Comparison of ENCODE assay signal across 13 cellular contexts in the genomic region with DNA sequence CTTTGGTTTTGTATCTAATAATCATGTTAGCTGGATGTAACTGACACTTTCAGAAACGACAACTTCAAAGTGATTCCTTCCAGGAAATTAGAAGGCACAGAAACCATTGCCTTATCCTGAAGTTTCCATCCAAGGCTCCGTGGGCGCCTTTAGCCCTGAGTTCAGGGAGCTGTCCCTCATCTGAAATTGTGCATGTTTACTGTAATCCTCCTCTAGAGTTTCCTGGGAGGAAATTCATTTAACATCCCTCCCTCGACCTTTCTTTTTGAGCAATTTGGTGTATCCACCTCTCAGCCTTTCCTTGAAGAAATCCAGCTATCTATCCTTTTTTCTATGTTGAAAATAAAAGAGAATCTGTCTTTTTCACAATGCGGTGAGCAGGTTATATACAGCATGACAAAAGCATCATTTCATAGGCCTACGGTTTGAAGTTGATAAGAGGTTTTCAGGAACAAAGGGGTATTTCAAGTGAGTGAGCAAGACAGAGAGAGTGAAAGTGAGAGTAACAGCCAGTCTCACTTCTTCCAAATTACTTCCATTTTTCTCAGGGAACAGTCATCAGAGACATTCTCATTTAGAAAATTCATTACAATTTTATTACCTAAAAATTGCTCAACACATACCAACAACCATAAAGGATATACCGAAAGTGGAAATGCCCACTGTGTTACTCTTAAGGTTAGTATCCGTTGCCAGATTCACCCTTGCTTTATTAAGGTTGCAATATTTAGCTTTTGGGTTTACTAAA.
A peak's percentile ranks its signal among the peaks of the same experiment; 100 is the strongest.
DNase-seq lines count a peak whose midpoint lies in the region; ATAC-seq, FAIRE-seq and TF ChIP-seq lines count a peak whose summit lies in the region.
"Had no signal": no experiment of that assay in that cellular context is flagged by ENCODE, and none has a peak within 500 bp of the region (broad histone marks: within the 10 kb centered on the region; RNA-seq: fewer than 3 reads in every experiment).

No MANE protein-coding gene starts in this region.

- no peaks in the 10 kb centered on the region for H3K9me3 ChIP-seq in heart right ventricle
- H3K9me3 ChIP-seq: tibial nerve had no signal

- H3K4me3 ChIP-seq in heart right ventricle: no peak overlapping the region
- H3K4me3 ChIP-seq: tibial nerve had no signal

- no peak overlapping the region for H3K4me3 Mint-ChIP-seq in activated T-cell treated with anti-CD3 and anti-CD28 coated beads, Interleukin-2, amount 50 U/mL, for 4 hours
- no peak overlapping the region for H3K4me3 Mint-ChIP-seq in stimulated activated naive B cell treated with anti-CD40 and anti-IgM and Interleukin-4, amounts not matched to agents 10 μg/mL and 1 μg/mL and 100 μg/mL, for 72 hours

- no peaks in the 10 kb centered on the region for H3K27me3 ChIP-seq in heart right ventricle
- H3K27me3 ChIP-seq: tibial nerve had no signal

- peaks cover 0 to 31% (median 13%) of the 10 kb centered on the region in 9 donors for H3K4me1 ChIP-seq in heart right ventricle

- no peaks in the 10 kb centered on the region for H3K9me3 Mint-ChIP-seq in activated T-cell treated with anti-CD3 and anti-CD28 coated beads, Interleukin-2, amount 50 U/mL, for 4 hours
- no peaks in the 10 kb centered on the region for H3K9me3 Mint-ChIP-seq in stimulated activated naive B cell treated with anti-CD40 and anti-IgM and Interleukin-4, amounts not matched to agents 10 μg/mL and 1 μg/mL and 100 μg/mL, for 72 hours

- no peak for FAIRE-seq in RCC 7860 (lab: Jason Lieb, UNC)
- FAIRE-seq: A204.1 had no signal

- ATAC-seq in activated T-cell treated with anti-CD3 and anti-CD28 coated beads, Interleukin-2, amount 50 U/mL, for 4 hours: peak; percentile 43 to 80
- ATAC-seq in HG02759 (IDR thresholded peaks at IDR 0.05; ENCODE audit: unreplicated experiment) (peak; percentile 71), HG03571 (IDR thresholded peaks at IDR 0.05; ENCODE audit: unreplicated experiment) (peak; percentile 61), heart right ventricle (no peak)
- ATAC-seq in stimulated activated naive B cell treated with anti-CD40 and anti-IgM and Interleukin-4, amounts not matched to agents 10 μg/mL and 1 μg/mL and 100 μg/mL, for 72 hours (replicated peaks): peak; percentile 90 to 91
- ATAC-seq: esophagus mucosa had no signal

- H3K4me1 Mint-ChIP-seq in activated T-cell treated with anti-CD3 and anti-CD28 coated beads, Interleukin-2, amount 50 U/mL, for 4 hours (ENCODE audit: low read depth): peaks cover 2% of the 10 kb centered on the region
- H3K4me1 Mint-ChIP-seq in stimulated activated naive B cell treated with anti-CD40 and anti-IgM and Interleukin-4, amounts not matched to agents 10 μg/mL and 1 μg/mL and 100 μg/mL, for 72 hours: peaks cover 0 to 5% of the 10 kb centered on the region in 2 donors

- H3K27ac Mint-ChIP-seq in stimulated activated naive B cell treated with anti-CD40 and anti-IgM and Interleukin-4, amounts not matched to agents 10 μg/mL and 1 μg/mL and 100 μg/mL, for 72 hours: no peak overlapping the region

- WGBS in heart right ventricle, 2 donors: 72 to 73% methylated on average over 8 of the region's 8 CpGs

- no peak for DNase-seq in activated T-cell treated with anti-CD3 and anti-CD28 coated beads, Interleukin-2, amount 50 U/mL, for 4 hours
- DNase-seq in activated T-cell treated with anti-CD3 and anti-CD28 coated beads for 4 hours (no peak), RCC 7860 (ENCODE audit: low spot score) (no peak), NCI-H446 (lab: John Stamatoyannopoulos, UW) (no peak), heart right ventricle (no peak)
- no peak for DNase-seq in stimulated activated naive B cell treated with anti-CD40 and anti-IgM and Interleukin-4, amounts not matched to agents 10 μg/mL and 1 μg/mL and 100 μg/mL, for 72 hours
- DNase-seq: NCI-H1048, SHP77 treated with DMSO at 0.1 percent for 48 hours had no signal

- no peaks in the 10 kb centered on the region for H3K36me3 ChIP-seq in heart right ventricle
- H3K36me3 ChIP-seq: tibial nerve had no signal

- peaks cover 2% of the 10 kb centered on the region for H3K27me3 Mint-ChIP-seq in activated T-cell treated with anti-CD3 and anti-CD28 coated beads, Interleukin-2, amount 50 U/mL, for 4 hours (ENCODE audit: low read depth)
- peaks cover 0 to 7% of the 10 kb centered on the region in 2 donors for H3K27me3 Mint-ChIP-seq in stimulated activated naive B cell treated with anti-CD40 and anti-IgM and Interleukin-4, amounts not matched to agents 10 μg/mL and 1 μg/mL and 100 μg/mL, for 72 hours

- H3K27ac ChIP-seq in heart right ventricle: no peak overlapping the region
- H3K27ac ChIP-seq: tibial nerve had no signal

- no peak for TF ChIP-seq CTCF in heart right ventricle (IDR thresholded peaks at IDR 0.05)

- H3K36me3 Mint-ChIP-seq in activated T-cell treated with anti-CD3 and anti-CD28 coated beads, Interleukin-2, amount 50 U/mL, for 4 hours (ENCODE audit: insufficient read depth): no peaks in the 10 kb centered on the region
- no peaks in the 10 kb centered on the region for H3K36me3 Mint-ChIP-seq in stimulated activated naive B cell treated with anti-CD40 and anti-IgM and Interleukin-4, amounts not matched to agents 10 μg/mL and 1 μg/mL and 100 μg/mL, for 72 hours

- intact Hi-C loops in heart right ventricle (cut with DNase I): loop anchor here in 1 of 10 donors (10.0 kb wide), 1 partner anchor 411 kb away; the partner anchor contains the start of gene FN1

Comparison
In these comparisons a context has a peak if more than half of its experiments do, and no peak if none do; other contexts are left out.
1. ATAC-seq: peak in activated T-cell treated with anti-CD3 and anti-CD28 coated beads, Interleukin-2, amount 50 U/mL, for 4 hours (2 of 2), HG02759 (single experiment), HG03571 (single experiment) and stimulated activated naive B cell treated with anti-CD40 and anti-IgM and Interleukin-4, amounts not matched to agents 10 μg/mL and 1 μg/mL and 100 μg/mL, for 72 hours (2 of 2); none in heart right ventricle (0 of 8).